Comparison of ENCODE assay signal across 35 cellular contexts in genomic region chr6:149041953-149042352, GRCh38.
"Had no signal": no experiment of that assay in that cellular context is flagged by ENCODE, and none has a peak within 500 bp of the region (broad histone marks: within the 10 kb centered on the region; RNA-seq: fewer than 3 reads in every experiment).

No MANE protein-coding gene starts in this region.

- H3K27ac ChIP-seq: ascending aorta, cardiac muscle cell, VCaP had no signal

- H3K27ac Mint-ChIP-seq: activated B cell treated with CpG ODN at 0.5 μM for 24 hours; activated CD4-positive, alpha-beta memory T cell treated with anti-CD3 and anti-CD28 coated beads for 36 hours; activated CD8-positive, alpha-beta T cell treated with anti-CD3 and anti-CD28 coated beads for 36 hours; activated naive CD4-positive, alpha-beta T cell treated with anti-CD3 and anti-CD28 coated beads, Interleukin-2, amount 10 ng/mL, durations not matched to agents 7 days and 5 days; activated naive CD8-positive, alpha-beta T cell; activated naive CD8-positive, alpha-beta T cell treated with anti-CD3 and anti-CD28 coated beads, Interleukin-2, amount 10 ng/mL, durations not matched to agents 7 days and 5 days; activated naive CD8-positive, alpha-beta T cell treated with anti-CD3 and anti-CD28 coated beads, Interleukin-2, amount 50 U/mL, for 24 hours; activated T-cell treated with anti-CD3 and anti-CD28 coated beads, Interleukin-2, amount 50 U/mL, for 24 hours; activated T-helper 1 cell treated with anti-CD3 and anti-CD28 coated beads, Interleukin-12 subunit alpha, Interleukin-12 subunit beta, Interleukin-2, Interleukin-4 antibody, amounts not matched to agents 30 ng/mL and 10 ng/mL and 1 ng/mL, durations not matched to agents 14 hours and 24 hours and 36 hours; brain; T-helper 2 cell treated with Interferon-gamma antibody and Interleukin-4, amounts not matched to agents 5 μg/mL and 100 μg/mL, for 36 hours had no signal

- H3K36me3 ChIP-seq: ascending aorta, cardiac muscle cell had no signal

- H3K4me3 Mint-ChIP-seq: activated B cell treated with CpG ODN at 0.5 μM for 24 hours; activated CD4-positive, alpha-beta memory T cell treated with anti-CD3 and anti-CD28 coated beads for 36 hours; activated CD4-positive, alpha-beta T cell treated with anti-CD3 and anti-CD28 coated beads, Interleukin-2, amount 10 ng/mL, durations not matched to agents 24 days and 14 days; activated CD8-positive, alpha-beta T cell treated with anti-CD3 and anti-CD28 coated beads for 36 hours; activated naive CD4-positive, alpha-beta T cell treated with anti-CD3 and anti-CD28 coated beads, Interleukin-2, amount 10 ng/mL, durations not matched to agents 7 days and 5 days; activated naive CD4-positive, alpha-beta T cell treated with anti-CD3 and anti-CD28 coated beads, Interleukin-2, amount 50 U/mL, for 24 hours; activated naive CD8-positive, alpha-beta T cell; activated naive CD8-positive, alpha-beta T cell treated with anti-CD3 and anti-CD28 coated beads, Interleukin-2, amount 10 ng/mL, durations not matched to agents 7 days and 5 days; activated naive CD8-positive, alpha-beta T cell treated with anti-CD3 and anti-CD28 coated beads, Interleukin-2, amount 50 U/mL, for 24 hours; activated T-cell treated with anti-CD3 and anti-CD28 coated beads, Interleukin-2, amount 50 U/mL, for 24 hours; activated T-helper 1 cell treated with anti-CD3 and anti-CD28 coated beads, Interleukin-12 subunit alpha, Interleukin-12 subunit beta, Interleukin-2, Interleukin-4 antibody, amounts not matched to agents 30 ng/mL and 10 ng/mL and 1 ng/mL, durations not matched to agents 14 hours and 24 hours and 36 hours; brain; central memory CD8-positive, alpha-beta T cell; T-helper 2 cell treated with Interferon-gamma antibody and Interleukin-4, amounts not matched to agents 5 μg/mL and 100 μg/mL, for 36 hours had no signal

- ATAC-seq: activated CD8-positive, alpha-beta T cell treated with anti-CD3 and anti-CD28 coated beads for 36 hours; activated naive CD8-positive, alpha-beta T cell treated with anti-CD3 and anti-CD28 coated beads, Interleukin-2, amount 50 U/mL, for 24 hours had no signal

- H3K27me3 Mint-ChIP-seq: activated B cell treated with CpG ODN at 0.5 μM for 24 hours; activated CD4-positive, alpha-beta memory T cell treated with anti-CD3 and anti-CD28 coated beads for 36 hours; activated CD4-positive, alpha-beta T cell treated with anti-CD3 and anti-CD28 coated beads, Interleukin-2, amount 10 ng/mL, durations not matched to agents 24 days and 14 days; activated CD8-positive, alpha-beta T cell treated with anti-CD3 and anti-CD28 coated beads for 36 hours; activated naive CD4-positive, alpha-beta T cell treated with anti-CD3 and anti-CD28 coated beads, Interleukin-2, amount 10 ng/mL, durations not matched to agents 7 days and 5 days; activated naive CD4-positive, alpha-beta T cell treated with anti-CD3 and anti-CD28 coated beads, Interleukin-2, amount 50 U/mL, for 24 hours; activated naive CD8-positive, alpha-beta T cell; activated naive CD8-positive, alpha-beta T cell treated with anti-CD3 and anti-CD28 coated beads, Interleukin-2, amount 10 ng/mL, durations not matched to agents 7 days and 5 days; activated naive CD8-positive, alpha-beta T cell treated with anti-CD3 and anti-CD28 coated beads, Interleukin-2, amount 50 U/mL, for 24 hours; activated T-cell treated with anti-CD3 and anti-CD28 coated beads, Interleukin-2, amount 50 U/mL, for 24 hours; brain; central memory CD8-positive, alpha-beta T cell had no signal

- H3K9me3 ChIP-seq: ascending aorta had no signal

- DNase-seq: activated B cell treated with CpG ODN at 0.5 μM for 24 hours; activated CD4-positive, alpha-beta memory T cell treated with anti-CD3 and anti-CD28 coated beads for 36 hours; activated CD4-positive, alpha-beta T cell treated with anti-CD3 and anti-CD28 coated beads for 4 hours; activated CD4-positive, alpha-beta T cell treated with anti-CD3 and anti-CD28 coated beads, Interleukin-2, amount 10 ng/mL, durations not matched to agents 24 days and 14 days; activated CD4-positive, alpha-beta T cell treated with anti-CD3 and anti-CD28 coated beads, Interleukin-2, amount 50 U/mL, for 1 hour; activated CD4-positive, alpha-beta T cell treated with anti-CD3 and anti-CD28 coated beads, Interleukin-2, amount 50 U/mL, for 4 hours; activated CD4-positive, CD25-positive, alpha-beta regulatory T cell treated with anti-CD3 and anti-CD28 coated beads, Interleukin-2, amount 50 U/mL, for 72 hours; activated CD8-positive, alpha-beta memory T cell treated with anti-CD3 and anti-CD28 coated beads, Interleukin-2, amount 50 U/mL, for 4 hours; activated CD8-positive, alpha-beta T cell treated with anti-CD3 and anti-CD28 coated beads for 36 hours; activated effector memory CD4-positive, alpha-beta T cell treated with Interleukin-2 at 50 U/mL for 16 hours; activated gamma-delta T cell; activated naive CD4-positive, alpha-beta T cell treated with anti-CD3 and anti-CD28 coated beads, Interleukin-2, amount 10 ng/mL, durations not matched to agents 7 days and 5 days; activated naive CD4-positive, alpha-beta T cell treated with Interleukin-2 at 50 U/mL for 16 hours; activated naive CD8-positive, alpha-beta T cell treated with anti-CD3 and anti-CD28 coated beads, Interleukin-2, amount 10 ng/mL, durations not matched to agents 7 days and 5 days; activated naive CD8-positive, alpha-beta T cell treated with anti-CD3 and anti-CD28 coated beads, Interleukin-2, amount 50 U/mL, for 24 hours; activated T-cell treated with anti-CD3 and anti-CD28 coated beads for 4 hours; activated T-cell treated with anti-CD3 and anti-CD28 coated beads, Interleukin-2, amount 50 U/mL, for 24 hours; activated T-cell treated with anti-CD3 and anti-CD28 coated beads, Interleukin-2, amount 50 U/mL, for 48 hours; amygdala; anterior cingulate cortex; caudate nucleus; cerebellar nuclear complex; T-helper 2 cell; T-helper 9 cell had no signal

- H3K9me3 Mint-ChIP-seq: activated B cell treated with CpG ODN at 0.5 μM for 24 hours; activated CD4-positive, alpha-beta memory T cell treated with anti-CD3 and anti-CD28 coated beads for 36 hours; activated CD8-positive, alpha-beta T cell treated with anti-CD3 and anti-CD28 coated beads for 36 hours; activated naive CD4-positive, alpha-beta T cell treated with anti-CD3 and anti-CD28 coated beads, Interleukin-2, amount 10 ng/mL, durations not matched to agents 7 days and 5 days; activated naive CD4-positive, alpha-beta T cell treated with anti-CD3 and anti-CD28 coated beads, Interleukin-2, amount 50 U/mL, for 24 hours; activated naive CD8-positive, alpha-beta T cell treated with anti-CD3 and anti-CD28 coated beads, Interleukin-2, amount 50 U/mL, for 24 hours; activated T-cell treated with anti-CD3 and anti-CD28 coated beads, Interleukin-2, amount 50 U/mL, for 24 hours; activated T-helper 1 cell treated with anti-CD3 and anti-CD28 coated beads, Interleukin-12 subunit alpha, Interleukin-12 subunit beta, Interleukin-2, Interleukin-4 antibody, amounts not matched to agents 30 ng/mL and 10 ng/mL and 1 ng/mL, durations not matched to agents 14 hours and 24 hours and 36 hours; activated T-helper 2 cell treated with anti-CD3 and anti-CD28 coated beads, Interferon-gamma antibody, Interleukin-2, Interleukin-4, amounts not matched to agents 10 μg/mL and 5 μg/mL and 100 μg/mL, durations not matched to agents 14 hours and 24 hours and 36 hours; central memory CD8-positive, alpha-beta T cell; T-helper 2 cell treated with Interferon-gamma antibody and Interleukin-4, amounts not matched to agents 5 μg/mL and 100 μg/mL, for 36 hours had no signal

- FAIRE-seq: TTC549 had no signal

- H3K4me3 ChIP-seq: ascending aorta, cardiac muscle cell had no signal

- H3K36me3 Mint-ChIP-seq: activated naive CD4-positive, alpha-beta T cell treated with anti-CD3 and anti-CD28 coated beads, Interleukin-2, amount 50 U/mL, for 24 hours had no signal

- H3K27me3 ChIP-seq: ascending aorta, cardiac muscle cell had no signal
